1 cellular context compared by ENCODE assay signal in the genomic region with DNA sequence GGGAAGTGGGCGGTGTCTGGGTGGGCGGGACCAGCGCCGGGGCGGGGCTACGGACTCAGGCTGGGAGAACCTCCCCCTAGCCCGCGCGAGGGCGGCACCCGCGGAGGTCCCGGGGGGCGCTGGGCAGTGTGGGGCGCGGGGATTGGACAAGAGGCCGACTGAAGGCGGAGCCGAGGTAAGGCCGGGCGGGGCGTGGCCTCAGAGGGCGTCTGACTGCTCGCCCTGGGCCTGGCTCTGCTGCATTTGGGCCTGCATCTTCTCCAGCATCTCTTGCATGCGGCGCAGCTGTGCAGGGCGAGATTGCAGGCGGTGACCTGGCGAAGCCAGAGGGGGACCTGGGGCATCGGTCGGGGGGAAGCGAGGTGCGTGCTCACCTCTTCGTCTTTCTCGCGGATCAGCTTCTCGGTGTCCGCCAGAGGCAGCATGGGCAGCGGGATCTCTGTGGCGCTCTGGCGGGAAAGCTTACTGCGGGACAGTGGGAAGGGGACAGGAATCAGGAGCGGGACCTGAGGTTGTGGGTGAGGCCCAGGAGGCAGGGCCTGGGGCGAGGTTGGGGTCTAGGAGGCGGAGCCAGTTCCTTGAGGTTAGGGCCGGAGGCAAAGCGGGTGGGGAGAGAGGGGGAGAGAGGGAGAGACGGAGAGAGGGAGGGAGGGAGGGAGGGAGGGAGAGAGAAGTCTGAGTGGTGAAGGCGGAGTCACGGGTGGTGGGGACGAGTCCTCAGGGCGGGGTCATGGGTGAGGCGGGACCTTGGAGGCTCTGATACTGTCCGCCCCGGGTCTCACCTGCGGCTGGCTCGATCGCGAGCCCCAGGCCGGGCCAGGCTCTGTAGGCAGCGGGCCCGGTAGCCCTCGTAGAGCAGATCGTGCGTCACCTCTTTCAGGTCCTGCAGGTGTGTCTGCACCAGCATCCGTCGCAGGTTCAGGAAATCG.
TF ChIP-seq lines count a peak whose summit lies in the region.

No MANE protein-coding gene starts in this region.

TF ChIP-seq in GM12878, 131 proteins besides CTCF, POLR2A, EP300 and RAD21 (continued from another document and continues in another):
- TF ChIP-seq, protein P1, sequence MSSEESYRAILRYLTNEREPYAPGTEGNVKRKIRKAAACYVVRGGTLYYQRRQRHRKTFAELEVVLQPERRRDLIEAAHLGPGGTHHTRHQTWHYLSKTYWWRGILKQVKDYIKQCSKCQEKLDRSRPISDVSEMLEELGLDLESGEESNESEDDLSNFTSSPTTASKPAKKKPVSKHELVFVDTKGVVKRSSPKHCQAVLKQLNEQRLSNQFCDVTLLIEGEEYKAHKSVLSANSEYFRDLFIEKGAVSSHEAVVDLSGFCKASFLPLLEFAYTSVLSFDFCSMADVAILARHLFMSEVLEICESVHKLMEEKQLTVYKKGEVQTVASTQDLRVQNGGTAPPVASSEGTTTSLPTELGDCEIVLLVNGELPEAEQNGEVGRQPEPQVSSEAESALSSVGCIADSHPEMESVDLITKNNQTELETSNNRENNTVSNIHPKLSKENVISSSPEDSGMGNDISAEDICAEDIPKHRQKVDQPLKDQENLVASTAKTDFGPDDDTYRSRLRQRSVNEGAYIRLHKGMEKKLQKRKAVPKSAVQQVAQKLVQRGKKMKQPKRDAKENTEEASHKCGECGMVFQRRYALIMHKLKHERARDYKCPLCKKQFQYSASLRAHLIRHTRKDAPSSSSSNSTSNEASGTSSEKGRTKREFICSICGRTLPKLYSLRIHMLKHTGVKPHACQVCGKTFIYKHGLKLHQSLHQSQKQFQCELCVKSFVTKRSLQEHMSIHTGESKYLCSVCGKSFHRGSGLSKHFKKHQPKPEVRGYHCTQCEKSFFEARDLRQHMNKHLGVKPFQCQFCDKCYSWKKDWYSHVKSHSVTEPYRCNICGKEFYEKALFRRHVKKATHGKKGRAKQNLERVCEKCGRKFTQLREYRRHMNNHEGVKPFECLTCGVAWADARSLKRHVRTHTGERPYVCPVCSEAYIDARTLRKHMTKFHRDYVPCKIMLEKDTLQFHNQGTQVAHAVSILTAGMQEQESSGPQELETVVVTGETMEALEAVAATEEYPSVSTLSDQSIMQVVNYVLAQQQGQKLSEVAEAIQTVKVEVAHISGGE (CRISPR knock-in tag; IDR thresholded peaks at IDR 0.05) = no peak
- TF ChIP-seq IKZF2 (IDR thresholded peaks at IDR 0.05) (no peak; a peak in 2 of 4 replicates), TAF1 (IDR thresholded peaks at IDR 0.05; ENCODE audit: borderline replicate concordance, low read depth, low read length) (peak; percentile 60; the same call in 1 of the 2 replicates), ZNF207 (IDR thresholded peaks at IDR 0.05; ENCODE audit: borderline replicate concordance) (peak; percentile 81; the same call in 1 of the 2 replicates), POLR2AphosphoS2 (IDR thresholded peaks at IDR 0.05; ENCODE audit: low read depth, low read length) (peak; percentile 29; the same call in 1 of the 2 replicates), SIN3A (IDR thresholded peaks at IDR 0.05; ENCODE audit: low read depth, low read length) (0 out of 2 replicates have a peak, but pooled peaks have one; percentile 23), EZH2 (IDR thresholded peaks at IDR 0.05; ENCODE audit: borderline replicate concordance, control insufficient read depth, low read depth, low read length) (no peak), MYC (IDR thresholded peaks at IDR 0.05; ENCODE audit: insufficient read depth, insufficient read length, insufficient replicate concordance, low read length, severe bottlenecking) (no peak), ESRRA (IDR thresholded peaks at IDR 0.05; ENCODE audit: low read length) (no peak), CHD1 (IDR thresholded peaks at IDR 0.05; ENCODE audit: low read depth, low read length) (0 out of 2 replicates have a peak, but pooled peaks have one; percentile 35), ZNF217 (IDR thresholded peaks at IDR 0.05) (no peak), LARP7 (IDR thresholded peaks at IDR 0.05) (peak; percentile 16; the same call in 1 of the 2 replicates), CEBPB (IDR thresholded peaks at IDR 0.05; ENCODE audit: borderline replicate concordance in 1 of 2, low read depth in 2 of 2, low read length in 2 of 2) (no peak), RAD51 (IDR thresholded peaks at IDR 0.05) (no peak)
- TF ChIP-seq, protein P2, sequence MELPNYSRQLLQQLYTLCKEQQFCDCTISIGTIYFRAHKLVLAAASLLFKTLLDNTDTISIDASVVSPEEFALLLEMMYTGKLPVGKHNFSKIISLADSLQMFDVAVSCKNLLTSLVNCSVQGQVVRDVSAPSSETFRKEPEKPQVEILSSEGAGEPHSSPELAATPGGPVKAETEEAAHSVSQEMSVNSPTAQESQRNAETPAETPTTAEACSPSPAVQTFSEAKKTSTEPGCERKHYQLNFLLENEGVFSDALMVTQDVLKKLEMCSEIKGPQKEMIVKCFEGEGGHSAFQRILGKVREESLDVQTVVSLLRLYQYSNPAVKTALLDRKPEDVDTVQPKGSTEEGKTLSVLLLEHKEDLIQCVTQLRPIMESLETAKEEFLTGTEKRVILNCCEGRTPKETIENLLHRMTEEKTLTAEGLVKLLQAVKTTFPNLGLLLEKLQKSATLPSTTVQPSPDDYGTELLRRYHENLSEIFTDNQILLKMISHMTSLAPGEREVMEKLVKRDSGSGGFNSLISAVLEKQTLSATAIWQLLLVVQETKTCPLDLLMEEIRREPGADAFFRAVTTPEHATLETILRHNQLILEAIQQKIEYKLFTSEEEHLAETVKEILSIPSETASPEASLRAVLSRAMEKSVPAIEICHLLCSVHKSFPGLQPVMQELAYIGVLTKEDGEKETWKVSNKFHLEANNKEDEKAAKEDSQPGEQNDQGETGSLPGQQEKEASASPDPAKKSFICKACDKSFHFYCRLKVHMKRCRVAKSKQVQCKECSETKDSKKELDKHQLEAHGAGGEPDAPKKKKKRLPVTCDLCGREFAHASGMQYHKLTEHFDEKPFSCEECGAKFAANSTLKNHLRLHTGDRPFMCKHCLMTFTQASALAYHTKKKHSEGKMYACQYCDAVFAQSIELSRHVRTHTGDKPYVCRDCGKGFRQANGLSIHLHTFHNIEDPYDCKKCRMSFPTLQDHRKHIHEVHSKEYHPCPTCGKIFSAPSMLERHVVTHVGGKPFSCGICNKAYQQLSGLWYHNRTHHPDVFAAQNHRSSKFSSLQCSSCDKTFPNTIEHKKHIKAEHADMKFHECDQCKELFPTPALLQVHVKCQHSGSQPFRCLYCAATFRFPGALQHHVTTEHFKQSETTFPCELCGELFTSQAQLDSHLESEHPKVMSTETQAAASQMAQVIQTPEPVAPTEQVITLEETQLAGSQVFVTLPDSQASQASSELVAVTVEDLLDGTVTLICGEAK (IDR thresholded peaks at IDR 0.05; ENCODE audit: borderline replicate concordance) = no peak; the same call in 1 of the 2 replicates
- TF ChIP-seq, protein P3, sequence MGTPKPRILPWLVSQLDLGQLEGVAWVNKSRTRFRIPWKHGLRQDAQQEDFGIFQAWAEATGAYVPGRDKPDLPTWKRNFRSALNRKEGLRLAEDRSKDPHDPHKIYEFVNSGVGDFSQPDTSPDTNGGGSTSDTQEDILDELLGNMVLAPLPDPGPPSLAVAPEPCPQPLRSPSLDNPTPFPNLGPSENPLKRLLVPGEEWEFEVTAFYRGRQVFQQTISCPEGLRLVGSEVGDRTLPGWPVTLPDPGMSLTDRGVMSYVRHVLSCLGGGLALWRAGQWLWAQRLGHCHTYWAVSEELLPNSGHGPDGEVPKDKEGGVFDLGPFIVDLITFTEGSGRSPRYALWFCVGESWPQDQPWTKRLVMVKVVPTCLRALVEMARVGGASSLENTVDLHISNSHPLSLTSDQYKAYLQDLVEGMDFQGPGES (IDR thresholded peaks at IDR 0.05) = no peak
- TF ChIP-seq, protein P4, sequence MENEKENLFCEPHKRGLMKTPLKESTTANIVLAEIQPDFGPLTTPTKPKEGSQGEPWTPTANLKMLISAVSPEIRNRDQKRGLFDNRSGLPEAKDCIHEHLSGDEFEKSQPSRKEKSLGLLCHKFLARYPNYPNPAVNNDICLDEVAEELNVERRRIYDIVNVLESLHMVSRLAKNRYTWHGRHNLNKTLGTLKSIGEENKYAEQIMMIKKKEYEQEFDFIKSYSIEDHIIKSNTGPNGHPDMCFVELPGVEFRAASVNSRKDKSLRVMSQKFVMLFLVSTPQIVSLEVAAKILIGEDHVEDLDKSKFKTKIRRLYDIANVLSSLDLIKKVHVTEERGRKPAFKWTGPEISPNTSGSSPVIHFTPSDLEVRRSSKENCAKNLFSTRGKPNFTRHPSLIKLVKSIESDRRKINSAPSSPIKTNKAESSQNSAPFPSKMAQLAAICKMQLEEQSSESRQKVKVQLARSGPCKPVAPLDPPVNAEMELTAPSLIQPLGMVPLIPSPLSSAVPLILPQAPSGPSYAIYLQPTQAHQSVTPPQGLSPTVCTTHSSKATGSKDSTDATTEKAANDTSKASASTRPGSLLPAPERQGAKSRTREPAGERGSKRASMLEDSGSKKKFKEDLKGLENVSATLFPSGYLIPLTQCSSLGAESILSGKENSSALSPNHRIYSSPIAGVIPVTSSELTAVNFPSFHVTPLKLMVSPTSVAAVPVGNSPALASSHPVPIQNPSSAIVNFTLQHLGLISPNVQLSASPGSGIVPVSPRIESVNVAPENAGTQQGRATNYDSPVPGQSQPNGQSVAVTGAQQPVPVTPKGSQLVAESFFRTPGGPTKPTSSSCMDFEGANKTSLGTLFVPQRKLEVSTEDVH (IDR thresholded peaks at IDR 0.05; ENCODE audit: low read depth, partially characterized antibody) = peak; percentile 49
- TF ChIP-seq, protein P5, sequence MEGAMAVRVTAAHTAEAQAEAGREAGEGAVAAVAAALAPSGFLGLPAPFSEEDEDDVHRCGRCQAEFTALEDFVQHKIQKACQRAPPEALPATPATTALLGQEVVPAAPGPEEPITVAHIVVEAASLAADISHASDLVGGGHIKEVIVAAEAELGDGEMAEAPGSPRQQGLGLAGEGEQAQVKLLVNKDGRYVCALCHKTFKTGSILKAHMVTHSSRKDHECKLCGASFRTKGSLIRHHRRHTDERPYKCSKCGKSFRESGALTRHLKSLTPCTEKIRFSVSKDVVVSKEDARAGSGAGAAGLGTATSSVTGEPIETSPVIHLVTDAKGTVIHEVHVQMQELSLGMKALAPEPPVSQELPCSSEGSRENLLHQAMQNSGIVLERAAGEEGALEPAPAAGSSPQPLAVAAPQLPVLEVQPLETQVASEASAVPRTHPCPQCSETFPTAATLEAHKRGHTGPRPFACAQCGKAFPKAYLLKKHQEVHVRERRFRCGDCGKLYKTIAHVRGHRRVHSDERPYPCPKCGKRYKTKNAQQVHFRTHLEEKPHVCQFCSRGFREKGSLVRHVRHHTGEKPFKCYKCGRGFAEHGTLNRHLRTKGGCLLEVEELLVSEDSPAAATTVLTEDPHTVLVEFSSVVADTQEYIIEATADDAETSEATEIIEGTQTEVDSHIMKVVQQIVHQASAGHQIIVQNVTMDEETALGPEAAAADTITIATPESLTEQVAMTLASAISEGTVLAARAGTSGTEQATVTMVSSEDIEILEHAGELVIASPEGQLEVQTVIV (IDR thresholded peaks at IDR 0.05; ENCODE audit: borderline replicate concordance, partially characterized antibody) = no peak
- TF ChIP-seq, protein P6, sequence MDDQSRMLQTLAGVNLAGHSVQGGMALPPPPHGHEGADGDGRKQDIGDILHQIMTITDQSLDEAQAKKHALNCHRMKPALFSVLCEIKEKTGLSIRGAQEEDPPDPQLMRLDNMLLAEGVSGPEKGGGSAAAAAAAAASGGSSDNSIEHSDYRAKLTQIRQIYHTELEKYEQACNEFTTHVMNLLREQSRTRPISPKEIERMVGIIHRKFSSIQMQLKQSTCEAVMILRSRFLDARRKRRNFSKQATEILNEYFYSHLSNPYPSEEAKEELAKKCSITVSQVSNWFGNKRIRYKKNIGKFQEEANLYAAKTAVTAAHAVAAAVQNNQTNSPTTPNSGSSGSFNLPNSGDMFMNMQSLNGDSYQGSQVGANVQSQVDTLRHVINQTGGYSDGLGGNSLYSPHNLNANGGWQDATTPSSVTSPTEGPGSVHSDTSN (IDR thresholded peaks at IDR 0.05; ENCODE audit: insufficient replicate concordance, low read depth, low read length) = no peak
- TF ChIP-seq, protein P7, sequence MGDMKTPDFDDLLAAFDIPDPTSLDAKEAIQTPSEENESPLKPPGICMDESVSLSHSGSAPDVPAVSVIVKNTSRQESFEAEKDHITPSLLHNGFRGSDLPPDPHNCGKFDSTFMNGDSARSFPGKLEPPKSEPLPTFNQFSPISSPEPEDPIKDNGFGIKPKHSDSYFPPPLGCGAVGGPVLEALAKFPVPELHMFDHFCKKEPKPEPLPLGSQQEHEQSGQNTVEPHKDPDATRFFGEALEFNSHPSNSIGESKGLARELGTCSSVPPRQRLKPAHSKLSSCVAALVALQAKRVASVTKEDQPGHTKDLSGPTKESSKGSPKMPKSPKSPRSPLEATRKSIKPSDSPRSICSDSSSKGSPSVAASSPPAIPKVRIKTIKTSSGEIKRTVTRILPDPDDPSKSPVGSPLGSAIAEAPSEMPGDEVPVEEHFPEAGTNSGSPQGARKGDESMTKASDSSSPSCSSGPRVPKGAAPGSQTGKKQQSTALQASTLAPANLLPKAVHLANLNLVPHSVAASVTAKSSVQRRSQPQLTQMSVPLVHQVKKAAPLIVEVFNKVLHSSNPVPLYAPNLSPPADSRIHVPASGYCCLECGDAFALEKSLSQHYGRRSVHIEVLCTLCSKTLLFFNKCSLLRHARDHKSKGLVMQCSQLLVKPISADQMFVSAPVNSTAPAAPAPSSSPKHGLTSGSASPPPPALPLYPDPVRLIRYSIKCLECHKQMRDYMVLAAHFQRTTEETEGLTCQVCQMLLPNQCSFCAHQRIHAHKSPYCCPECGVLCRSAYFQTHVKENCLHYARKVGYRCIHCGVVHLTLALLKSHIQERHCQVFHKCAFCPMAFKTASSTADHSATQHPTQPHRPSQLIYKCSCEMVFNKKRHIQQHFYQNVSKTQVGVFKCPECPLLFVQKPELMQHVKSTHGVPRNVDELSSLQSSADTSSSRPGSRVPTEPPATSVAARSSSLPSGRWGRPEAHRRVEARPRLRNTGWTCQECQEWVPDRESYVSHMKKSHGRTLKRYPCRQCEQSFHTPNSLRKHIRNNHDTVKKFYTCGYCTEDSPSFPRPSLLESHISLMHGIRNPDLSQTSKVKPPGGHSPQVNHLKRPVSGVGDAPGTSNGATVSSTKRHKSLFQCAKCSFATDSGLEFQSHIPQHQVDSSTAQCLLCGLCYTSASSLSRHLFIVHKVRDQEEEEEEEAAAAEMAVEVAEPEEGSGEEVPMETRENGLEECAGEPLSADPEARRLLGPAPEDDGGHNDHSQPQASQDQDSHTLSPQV (IDR thresholded peaks at IDR 0.05) = no peak
- TF ChIP-seq, protein P8, sequence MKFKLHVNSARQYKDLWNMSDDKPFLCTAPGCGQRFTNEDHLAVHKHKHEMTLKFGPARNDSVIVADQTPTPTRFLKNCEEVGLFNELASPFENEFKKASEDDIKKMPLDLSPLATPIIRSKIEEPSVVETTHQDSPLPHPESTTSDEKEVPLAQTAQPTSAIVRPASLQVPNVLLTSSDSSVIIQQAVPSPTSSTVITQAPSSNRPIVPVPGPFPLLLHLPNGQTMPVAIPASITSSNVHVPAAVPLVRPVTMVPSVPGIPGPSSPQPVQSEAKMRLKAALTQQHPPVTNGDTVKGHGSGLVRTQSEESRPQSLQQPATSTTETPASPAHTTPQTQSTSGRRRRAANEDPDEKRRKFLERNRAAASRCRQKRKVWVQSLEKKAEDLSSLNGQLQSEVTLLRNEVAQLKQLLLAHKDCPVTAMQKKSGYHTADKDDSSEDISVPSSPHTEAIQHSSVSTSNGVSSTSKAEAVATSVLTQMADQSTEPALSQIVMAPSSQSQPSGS (IDR thresholded peaks at IDR 0.05; ENCODE audit: low read length) = no peak
